In the genomic region with DNA sequence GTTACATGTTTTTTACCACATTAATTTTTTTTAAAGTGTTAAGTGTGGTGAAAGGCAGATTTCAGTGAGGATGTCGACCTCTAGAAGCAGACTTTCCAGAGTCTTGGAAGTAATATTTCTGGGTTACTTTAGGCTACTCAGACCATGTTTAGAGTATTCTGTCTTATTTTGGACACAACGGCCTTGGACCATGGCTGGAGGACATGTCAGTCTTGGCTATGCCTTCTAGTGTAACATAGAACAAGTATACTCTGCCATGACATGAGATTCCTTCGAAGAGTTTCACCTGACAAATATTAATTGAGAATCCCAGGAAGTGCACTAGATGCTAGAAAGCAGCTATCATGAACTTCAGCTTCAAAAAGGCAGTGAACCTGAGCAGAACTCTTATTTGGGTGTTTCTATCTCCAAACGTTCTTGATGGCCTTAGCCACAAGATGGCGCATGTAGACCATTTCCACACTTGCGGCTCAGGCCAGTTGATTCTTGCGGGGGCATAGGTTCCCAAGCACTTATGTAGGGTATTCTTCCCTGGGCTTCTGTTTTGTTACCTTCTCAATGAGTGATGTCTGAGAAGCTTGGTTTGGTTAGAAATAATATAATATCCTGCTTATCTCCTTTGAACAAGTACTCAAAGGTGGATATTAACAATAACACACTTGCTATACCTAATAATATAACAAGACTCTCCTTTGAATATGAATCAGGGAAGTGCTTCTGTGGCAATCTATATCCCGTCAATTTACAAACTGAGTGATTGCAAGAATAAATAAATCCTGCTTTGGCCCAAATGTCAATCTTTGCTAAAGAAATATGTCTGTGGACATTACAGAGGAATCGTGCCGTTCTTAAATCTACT, we compare ENCODE assay signal across 8 cellular contexts.
DNase-seq lines count a peak whose midpoint lies in the region; ATAC-seq lines count a peak whose summit lies in the region.

No MANE protein-coding gene starts in this region.

- 44% methylated on average over 10 of the region's 10 CpGs for WGBS in mesenchymal stem cell

- H3K4me2 ChIP-seq in mesenchymal stem cell (ENCODE audit: low read length, poor library complexity, severe bottlenecking) = no peak overlapping the region

- H2BK120ac ChIP-seq in mesenchymal stem cell (ENCODE audit: low read depth, low read length) = no peak overlapping the region

- H3K27me3 ChIP-seq in mesenchymal stem cell (ENCODE audit: control insufficient read depth in 1 of 2, insufficient read depth in 1 of 2, low read length in 2 of 2) = peaks cover 5% of the 10 kb centered on the region in 2 experiments

- H3K14ac ChIP-seq in mesenchymal stem cell (ENCODE audit: low read length in 2 of 2) = no peak overlapping the region

- no peak overlapping the region for H3K4ac ChIP-seq in mesenchymal stem cell (ENCODE audit: low read depth in 1 of 2, low read length in 2 of 2)

- H3K9me3 ChIP-seq in mesenchymal stem cell (ENCODE audit: control insufficient read depth, low read length) = no peaks in the 10 kb centered on the region

- H3K79me1 ChIP-seq in mesenchymal stem cell (replicated peaks; ENCODE audit: low read length, poor library complexity, severe bottlenecking) = no peaks in the 10 kb centered on the region

- peak; percentile 75 for ATAC-seq in GM18861 (IDR thresholded peaks at IDR 0.05; ENCODE audit: unreplicated experiment)
- peak; percentile 78 for ATAC-seq in HG03097 (IDR thresholded peaks at IDR 0.05; ENCODE audit: low FRiP score, unreplicated experiment)

- no peak overlapping the region for H3K18ac ChIP-seq in mesenchymal stem cell (ENCODE audit: low read depth in 1 of 2, low read length in 2 of 2)

- no peak overlapping the region for H2AFZ ChIP-seq in mesenchymal stem cell (ENCODE audit: low read depth, low read length)

- peak overlapping the region; percentile 17 for H3K9ac ChIP-seq in mesenchymal stem cell (ENCODE audit: low read length)

- no peaks in the 10 kb centered on the region for H3K4me1 ChIP-seq in mesenchymal stem cell (ENCODE audit: control insufficient read depth, insufficient read depth, low read depth, low read length)

- H2AK5ac ChIP-seq in mesenchymal stem cell (ENCODE audit: low read length, severe bottlenecking) = no peak overlapping the region

- no peak overlapping the region for H4K91ac ChIP-seq in mesenchymal stem cell (ENCODE audit: low read length)

- no peak overlapping the region for H2BK5ac ChIP-seq in mesenchymal stem cell (ENCODE audit: low read depth, low read length, poor library complexity, severe bottlenecking)

- no peak overlapping the region for H2BK12ac ChIP-seq in mesenchymal stem cell (ENCODE audit: low read length in 2 of 2)

- no peak overlapping the region for H2BK15ac ChIP-seq in mesenchymal stem cell (ENCODE audit: low read depth, poor library complexity, severe bottlenecking)

- no peak overlapping the region for H3K23ac ChIP-seq in mesenchymal stem cell (ENCODE audit: low read length in 2 of 2)

- H4K8ac ChIP-seq in mesenchymal stem cell (ENCODE audit: low read length) = no peak overlapping the region

- no peaks in the 10 kb centered on the region for H3K36me3 ChIP-seq in mesenchymal stem cell (ENCODE audit: control insufficient read depth in 1 of 2, insufficient read depth in 2 of 2, low read depth in 1 of 2, low read length in 2 of 2)

- H3K27ac ChIP-seq in mesenchymal stem cell (ENCODE audit: low read length, poor library complexity, severe bottlenecking) = no peak overlapping the region

- DNase-seq in AML-193 (lab: John Stamatoyannopoulos, UW) (peak; percentile 52 to 56), NCI-H2227 treated with DMSO at 0.1 percent for 48 hours (lab: John Stamatoyannopoulos, UW) (peak; percentile 89), dermis microvascular lymphatic vessel endothelial cell (ENCODE audit: low read depth in 2 of 2) (peak; percentile 55 to 76), mesenchymal stem cell (peak; percentile 70)
- DNase-seq in activated CD4-positive, alpha-beta T cell treated with anti-CD3 and anti-CD28 coated beads for 4 hours = peak; percentile 37 to 54
- peak; percentile 24 to 27 for DNase-seq in stimulated activated CD8-positive, alpha-beta memory T cell treated with anti-CD3 and anti-CD28 coated beads, Interleukin-2, amount 100 ng/mL, for 48 hours (ENCODE audit: low read depth in 2 of 2)

- no peak overlapping the region for H3K4me3 ChIP-seq in mesenchymal stem cell (ENCODE audit: insufficient read depth in 1 of 2, low read depth in 1 of 2, low read length in 2 of 2)

Comparison
In these comparisons a context has a peak if more than half of its experiments do, and no peak if none do; other contexts are left out.
1. DNase-seq: peak in every context shown above with its lines; median percentile 89 in NCI-H2227 treated with DMSO at 0.1 percent for 48 hours; 70 in mesenchymal stem cell; 66 in dermis microvascular lymphatic vessel endothelial cell; 54 in AML-193; 46 in activated CD4-positive, alpha-beta T cell treated with anti-CD3 and anti-CD28 coated beads for 4 hours; 26 in stimulated activated CD8-positive, alpha-beta memory T cell treated with anti-CD3 and anti-CD28 coated beads, Interleukin-2, amount 100 ng/mL, for 48 hours.